Comparison of ENCODE assay signal across 23 cellular contexts in the genomic region with DNA sequence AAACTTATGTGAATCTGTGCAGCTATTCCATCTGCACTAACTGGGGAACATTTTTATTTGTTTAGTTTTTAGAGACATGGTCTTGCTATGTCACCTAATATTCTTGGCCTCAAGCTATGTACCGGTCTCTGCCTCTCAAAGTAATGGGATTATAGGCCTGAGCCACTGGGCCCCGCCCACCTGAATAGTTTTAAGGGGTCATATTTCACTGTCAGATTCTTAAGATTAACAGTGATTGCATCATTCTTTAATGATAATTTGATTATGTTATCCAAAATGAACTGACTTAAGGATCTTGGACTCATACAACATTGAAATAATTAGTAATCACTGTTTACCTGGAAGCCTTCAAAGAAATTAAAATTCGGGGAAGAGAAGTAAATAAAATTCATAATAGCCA. TPM values are rescaled to one million over a fixed set of nuclear protein-coding genes. Genes with fewer than 3 reads are reported as not detected.
DNase-seq lines count a peak whose midpoint lies in the region; ATAC-seq and TF ChIP-seq lines count a peak whose summit lies in the region.
"Had no signal": no experiment of that assay in that cellular context is flagged by ENCODE, and none has a peak within 500 bp of the region (broad histone marks: within the 10 kb centered on the region; RNA-seq: fewer than 3 reads in every experiment).

No MANE protein-coding gene starts in this region.

- intact Hi-C loops in natural killer cell (cut with micrococcal nuclease): no loop called here

- no peaks in the 10 kb centered on the region for H3K9me3 Mint-ChIP-seq in natural killer cell
- H3K9me3 Mint-ChIP-seq: activated CD4-positive, alpha-beta T cell treated with anti-CD3 and anti-CD28 coated beads, Interleukin-2, amount 10 ng/mL, durations not matched to agents 7 days and 5 days; central memory CD8-positive, alpha-beta T cell; mesothelial cell of epicardium had no signal

- H3K4me1 Mint-ChIP-seq in natural killer cell: no peaks in the 10 kb centered on the region
- H3K4me1 Mint-ChIP-seq: activated CD4-positive, alpha-beta T cell treated with anti-CD3 and anti-CD28 coated beads, Interleukin-2, amount 10 ng/mL, durations not matched to agents 7 days and 5 days; central memory CD8-positive, alpha-beta T cell had no signal

- H3K4me3 ChIP-seq in choroid plexus epithelial cell (ENCODE audit: low read depth, low read length) (no peak overlapping the region), retinal pigment epithelial cell (ENCODE audit: low read length) (no peak overlapping the region)
- H3K4me3 ChIP-seq: spleen, testis had no signal

- H3K4me3 Mint-ChIP-seq in natural killer cell: no peak overlapping the region
- H3K4me3 Mint-ChIP-seq: activated CD4-positive, alpha-beta T cell treated with anti-CD3 and anti-CD28 coated beads, Interleukin-2, amount 10 ng/mL, durations not matched to agents 7 days and 5 days; central memory CD8-positive, alpha-beta T cell; mesothelial cell of epicardium had no signal

- no peak for ATAC-seq in GM19397 (IDR thresholded peaks at IDR 0.05; ENCODE audit: unreplicated experiment)
- no peak for ATAC-seq in natural killer cell

- DNase-seq in DMS 273 (lab: John Stamatoyannopoulos, UW; ENCODE audit: unreplicated experiment) (peak; percentile 13), DMS 273 treated with DMSO at 0.1 percent for 48 hours (lab: John Stamatoyannopoulos, UW) (no peak), NCI-H69 (lab: John Stamatoyannopoulos, UW) (peak; percentile 27), choroid plexus epithelial cell (ENCODE audit: low read depth) (peak; percentile 18), retinal pigment epithelial cell (ENCODE audit: low read depth) (peak; percentile 58), GF-D8 (lab: John Stamatoyannopoulos, UW) (no peak), natural killer cell (no peak)
- DNase-seq: 8988T; activated CD4-positive, alpha-beta T cell treated with anti-CD3 and anti-CD28 coated beads, Interleukin-2, amount 10 ng/mL, durations not matched to agents 7 days and 5 days; effector memory CD4-positive, alpha-beta T cell; hippocampal formation; KBM-7; NCI-H1092 treated with DMSO at 0.1 percent for 48 hours; NCI-H2171 treated with DMSO at 0.1 percent for 48 hours; NK-92 treated with Interleukin-12 subunit alpha and Interleukin-12 subunit beta, amount 100 ng/mL, for 24 hours; spleen; SW 1271; testis had no signal

- TF ChIP-seq CTCF in choroid plexus epithelial cell (conservative IDR thresholded peaks at IDR 0.05; ENCODE audit: low read depth, low read length): no peak
- TF ChIP-seq CTCF in retinal pigment epithelial cell (conservative IDR thresholded peaks at IDR 0.05; ENCODE audit: low read depth, low read length): no peak
- TF ChIP-seq CTCF in natural killer cell (IDR thresholded peaks at IDR 0.05): no peak

- peaks cover 13 to 25% of the 10 kb centered on the region in 2 donors for H3K27me3 Mint-ChIP-seq in natural killer cell (ENCODE audit: low read depth in 2 of 2)

- H3K36me3 Mint-ChIP-seq in natural killer cell: no peaks in the 10 kb centered on the region
- H3K36me3 Mint-ChIP-seq: mesothelial cell of epicardium had no signal

- no peak overlapping the region for H3K27ac Mint-ChIP-seq in natural killer cell
- H3K27ac Mint-ChIP-seq: activated CD4-positive, alpha-beta T cell treated with anti-CD3 and anti-CD28 coated beads, Interleukin-2, amount 10 ng/mL, durations not matched to agents 7 days and 5 days; mesothelial cell of epicardium had no signal

RNA-seq across cellular contexts. Expression of gene KLF18, which starts 12.6 kb away (rescaled TPM):
- not detected for total RNA-seq in natural killer cell
- total RNA-seq: activated CD4-positive, alpha-beta T cell treated with anti-CD3 and anti-CD28 coated beads, Interleukin-2, amount 10 ng/mL, durations not matched to agents 7 days and 5 days; H4; mesothelial cell of epicardium; pulmonary artery endothelial cell; spleen had no signal

RNA-seq across cellular contexts. Expression of gene KLF17, which starts 35.4 kb away (rescaled TPM):
- not detected for total RNA-seq in natural killer cell
- total RNA-seq: activated CD4-positive, alpha-beta T cell treated with anti-CD3 and anti-CD28 coated beads, Interleukin-2, amount 10 ng/mL, durations not matched to agents 7 days and 5 days; H4; mesothelial cell of epicardium; pulmonary artery endothelial cell had no signal

RNA-seq across cellular contexts. Expression of gene DMAP1, which starts 59.2 kb away (rescaled TPM):
- 10 to 100 TPM; 61.1 to 73.3 (median 67.3) TPM for total RNA-seq in natural killer cell

Comparison
In these comparisons a context has a peak if more than half of its experiments do, and no peak if none do; other contexts are left out.
1. DNase-seq: peak in DMS 273 (single experiment), NCI-H69 (single experiment), choroid plexus epithelial cell (single experiment) and retinal pigment epithelial cell (single experiment); none in DMS 273 treated with DMSO at 0.1 percent for 48 hours (single experiment), GF-D8 (single experiment) and natural killer cell (single experiment).